15 cellular contexts compared by ENCODE assay signal in the genomic region with DNA sequence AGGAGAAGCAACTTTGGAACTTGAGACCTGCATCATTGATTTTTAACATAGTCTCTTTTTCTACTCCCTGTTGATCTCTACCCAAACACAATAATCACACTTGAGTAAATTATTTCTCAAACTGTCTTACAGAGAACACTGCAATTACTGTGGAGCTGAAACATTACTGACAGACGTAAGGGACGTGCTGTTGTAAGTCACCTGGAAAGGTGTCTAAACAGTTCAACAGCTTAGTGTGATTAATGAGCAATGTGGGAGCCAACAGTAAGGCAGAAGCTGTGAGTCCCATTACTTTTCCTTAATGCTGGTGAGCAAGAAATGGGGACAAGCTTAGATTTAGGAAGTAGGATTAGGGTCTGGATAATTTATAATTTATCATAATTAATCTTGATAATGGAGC.
DNase-seq lines count a peak whose midpoint lies in the region; TF ChIP-seq lines count a peak whose summit lies in the region.
"Had no signal": no experiment of that assay in that cellular context is flagged by ENCODE, and none has a peak within 500 bp of the region (broad histone marks: within the 10 kb centered on the region; RNA-seq: fewer than 3 reads in every experiment).

No MANE protein-coding gene starts in this region.

- peaks cover 13% of the 10 kb centered on the region for H3K9me3 Mint-ChIP-seq in activated CD4-positive, alpha-beta T cell treated with anti-CD3 and anti-CD28 coated beads, Interleukin-2, amount 10 ng/mL, durations not matched to agents 24 days and 14 days
- H3K9me3 Mint-ChIP-seq: CD4-positive, alpha-beta memory T cell; HFFc6 had no signal

- TF ChIP-seq CTCF in transverse colon (IDR thresholded peaks at IDR 0.05): no peak

- no peak for TF ChIP-seq EP300 in transverse colon (IDR thresholded peaks at IDR 0.05; ENCODE audit: low read depth)

- intact Hi-C loops in activated CD4-positive, alpha-beta T cell treated with anti-CD3 and anti-CD28 coated beads, Interleukin-2, amount 10 ng/mL, durations not matched to agents 24 days and 14 days (cut with micrococcal nuclease): no loop called here
- intact Hi-C loops in transverse colon (cut with DNase I; ENCODE audit: low total_unique reads): no loop called here

- no peak overlapping the region for H3K4me3 ChIP-seq in transverse colon
- H3K4me3 ChIP-seq: HAP-1 had no signal

- H3K36me3 ChIP-seq in transverse colon: no peaks in the 10 kb centered on the region
- H3K36me3 ChIP-seq: HAP-1 had no signal

- 89 to 94% methylated on average over 2 of the region's 2 CpGs for WGBS in transverse colon (ENCODE audit: low coverage in 1 of 2), 2 donors

- H3K27ac ChIP-seq in substantia nigra (ENCODE audit: low read depth, low read length, poor library complexity, severe bottlenecking) (no peak overlapping the region), transverse colon (no peak overlapping the region)

- TF ChIP-seq POLR2A in transverse colon (IDR thresholded peaks at IDR 0.05): no peak

- H3K27ac Mint-ChIP-seq in activated CD4-positive, alpha-beta T cell treated with anti-CD3 and anti-CD28 coated beads, Interleukin-2, amount 10 ng/mL, durations not matched to agents 24 days and 14 days: no peak overlapping the region
- H3K27ac Mint-ChIP-seq: HFFc6 had no signal

- DNase-seq in NCI-H748 (lab: John Stamatoyannopoulos, UW; ENCODE audit: unreplicated experiment) (peak; percentile 12), NCI-H748 treated with DMSO at 0.1 percent for 48 hours (lab: John Stamatoyannopoulos, UW) (no peak), NCI-H1417 treated with DMSO at 0.1 percent for 48 hours (lab: John Stamatoyannopoulos, UW) (peak; percentile 25), substantia nigra (lab: John Stamatoyannopoulos, UW) (no peak), transverse colon (no peak)
- peak; percentile 14 for DNase-seq in activated CD4-positive, alpha-beta T cell treated with anti-CD3 and anti-CD28 coated beads, Interleukin-2, amount 10 ng/mL, durations not matched to agents 24 days and 14 days
- no peak for DNase-seq in activated CD4-positive, alpha-beta T cell treated with anti-CD3 and anti-CD28 coated beads for 1 hour
- DNase-seq: C1 segment of cervical spinal cord; Caco-2; CD4-positive, alpha-beta memory T cell; DMS153; DND-41; GOT3; HFFc6 had no signal

- peaks cover 0 to 11% (median 1%) of the 10 kb centered on the region in 4 donors for H3K4me1 ChIP-seq in transverse colon
- H3K4me1 ChIP-seq: Caco-2, HAP-1 had no signal

- H3K36me3 Mint-ChIP-seq in activated CD4-positive, alpha-beta T cell treated with anti-CD3 and anti-CD28 coated beads, Interleukin-2, amount 10 ng/mL, durations not matched to agents 24 days and 14 days (ENCODE audit: low read depth): no peaks in the 10 kb centered on the region

- no peaks in the 10 kb centered on the region for H3K9me3 ChIP-seq in transverse colon
- H3K9me3 ChIP-seq: Caco-2, HAP-1 had no signal

- in situ Hi-C loops in transverse colon (cut with MboI; ENCODE audit: low pct_ligation_motif_present in 1 of 4, low pct_unique_long_range_greater_than_20kb in 1 of 4, low sequenced_read_pairs in 3 of 4): no loop called here

- H3K4me1 Mint-ChIP-seq in activated CD4-positive, alpha-beta T cell treated with anti-CD3 and anti-CD28 coated beads, Interleukin-2, amount 10 ng/mL, durations not matched to agents 24 days and 14 days: peaks cover 3% of the 10 kb centered on the region

- H3K27me3 Mint-ChIP-seq in activated CD4-positive, alpha-beta T cell treated with anti-CD3 and anti-CD28 coated beads, Interleukin-2, amount 10 ng/mL, durations not matched to agents 24 days and 14 days: peaks cover 2% of the 10 kb centered on the region
- H3K27me3 Mint-ChIP-seq: CD4-positive, alpha-beta memory T cell had no signal

- H3K4me3 Mint-ChIP-seq in activated CD4-positive, alpha-beta T cell treated with anti-CD3 and anti-CD28 coated beads, Interleukin-2, amount 10 ng/mL, durations not matched to agents 24 days and 14 days: no peak overlapping the region
- H3K4me3 Mint-ChIP-seq: CD4-positive, alpha-beta memory T cell; HFFc6 had no signal

- H3K27me3 ChIP-seq in transverse colon: no peaks in the 10 kb centered on the region

Comparison
In these comparisons a context has a peak if more than half of its experiments do, and no peak if none do; other contexts are left out.
1. DNase-seq: peak in NCI-H748 (single experiment), activated CD4-positive, alpha-beta T cell treated with anti-CD3 and anti-CD28 coated beads, Interleukin-2, amount 10 ng/mL, durations not matched to agents 24 days and 14 days (single experiment) and NCI-H1417 treated with DMSO at 0.1 percent for 48 hours (single experiment); none in NCI-H748 treated with DMSO at 0.1 percent for 48 hours (single experiment), activated CD4-positive, alpha-beta T cell treated with anti-CD3 and anti-CD28 coated beads for 1 hour (single experiment), substantia nigra (0 of 49) and transverse colon (single experiment).